In genomic region chr5:128252794-128253193, GRCh38 we compare ENCODE assay signal across 1 cellular context.
TF ChIP-seq lines count a peak whose summit lies in the region.

No MANE protein-coding gene starts in this region.

TF ChIP-seq in SK-N-SH treated with all-trans-retinoic acid at 6 μM for 48 hours, 23 proteins besides CTCF, POLR2A, EP300 and RAD21 (continued from another document):
- TF ChIP-seq POU6F1 (CRISPR knock-in tag; IDR thresholded peaks at IDR 0.05; ENCODE audit: borderline replicate concordance, low read depth), result no peak
- TF ChIP-seq RARB (CRISPR knock-in tag; IDR thresholded peaks at IDR 0.05), result no peak
- no peak for TF ChIP-seq CSDC2 (CRISPR knock-in tag; IDR thresholded peaks at IDR 0.05)
- TF ChIP-seq ARNTL (CRISPR knock-in tag; IDR thresholded peaks at IDR 0.05; ENCODE audit: borderline replicate concordance, low read depth), result no peak
- no peak for TF ChIP-seq CSRNP3 (CRISPR knock-in tag; IDR thresholded peaks at IDR 0.05)
- no peak for TF ChIP-seq GLIS3 (CRISPR knock-in tag; IDR thresholded peaks at IDR 0.05)
- TF ChIP-seq ESRRG (CRISPR knock-in tag; IDR thresholded peaks at IDR 0.05), result no peak
- TF ChIP-seq BACH2 (CRISPR knock-in tag; IDR thresholded peaks at IDR 0.05; ENCODE audit: borderline replicate concordance), result no peak
- no peak for TF ChIP-seq PATZ1 (CRISPR knock-in tag; IDR thresholded peaks at IDR 0.05; ENCODE audit: borderline replicate concordance)
